In the genomic region with DNA sequence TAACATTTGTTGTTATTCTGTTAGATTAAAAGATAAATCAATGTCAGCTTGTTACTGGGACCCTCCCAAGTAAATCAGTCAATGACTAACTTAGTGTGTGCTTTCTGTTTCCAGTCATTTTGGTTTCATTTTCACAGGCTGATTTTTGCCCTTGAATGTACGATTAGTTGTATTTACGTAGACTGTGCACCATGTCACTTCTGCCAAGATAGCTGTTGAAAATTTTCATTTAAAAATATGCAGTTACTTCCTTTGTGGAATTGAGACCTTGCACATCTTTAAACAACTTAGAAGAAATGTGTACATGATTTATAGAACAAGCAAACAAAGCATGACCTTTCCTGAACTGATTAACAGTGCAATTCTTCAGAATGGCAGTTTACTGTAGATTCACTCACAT, we compare ENCODE assay signal across 10 cellular contexts.
A peak's percentile ranks its signal among the peaks of the same experiment; 100 is the strongest.
DNase-seq lines count a peak whose midpoint lies in the region; ATAC-seq and TF ChIP-seq lines count a peak whose summit lies in the region.
"Had no signal": no experiment of that assay in that cellular context is flagged by ENCODE, and none has a peak within 500 bp of the region (broad histone marks: within the 10 kb centered on the region; RNA-seq: fewer than 3 reads in every experiment).

No MANE protein-coding gene starts in this region.

- ATAC-seq in GM21390 (IDR thresholded peaks at IDR 0.05; ENCODE audit: unreplicated experiment) (peak; percentile 79), HG03571 (IDR thresholded peaks at IDR 0.05; ENCODE audit: unreplicated experiment) (peak; percentile 87), GM18502 (IDR thresholded peaks at IDR 0.05; ENCODE audit: poor library complexity, unreplicated experiment) (no peak)
- ATAC-seq: CD8-positive, alpha-beta T cell had no signal

- H3K27me3 ChIP-seq in ACC112 (ENCODE audit: insufficient read depth, low read length), result no peaks in the 10 kb centered on the region

- peak overlapping the region; percentile 99 for H2AFZ ChIP-seq in ACC112 (ENCODE audit: low read length, unreplicated experiment)

- no peaks in the 10 kb centered on the region for H3K36me3 ChIP-seq in ACC112 (ENCODE audit: insufficient read depth, low read length)

- no peaks in the 10 kb centered on the region for H3K79me2 ChIP-seq in ACC112 (ENCODE audit: control insufficient read depth, insufficient read depth, low read length, unreplicated experiment)

- H3K4me1 ChIP-seq in ACC112 (ENCODE audit: control insufficient read depth, insufficient read depth, low read length, unreplicated experiment), result peaks cover 19% of the 10 kb centered on the region

- H3K27ac ChIP-seq in ACC112 (ENCODE audit: low read depth, low read length), result no peak overlapping the region

- H3K4me3 ChIP-seq in ACC112 (ENCODE audit: low read depth, low read length), result peak overlapping the region; percentile 72
- H3K4me3 ChIP-seq in fibroblast of villous mesenchyme (ENCODE audit: low read depth, low read length), result peak overlapping the region; percentile 31

- DNase-seq in fibroblast of villous mesenchyme (ENCODE audit: low read depth) (peak; percentile 83), SKM-1 treated with dmso at 0.1 percent for 144 hours (lab: John Stamatoyannopoulos, UW; ENCODE audit: unreplicated experiment) (no peak), T-helper 1 cell (no peak)
- no peak for DNase-seq in NK-92 treated with Interleukin-12 subunit alpha and Interleukin-12 subunit beta, amount 100 ng/mL, for 24 hours (lab: John Stamatoyannopoulos, UW)
- DNase-seq: CD8-positive, alpha-beta T cell; NCI-H1092 had no signal

- TF ChIP-seq CTCF in fibroblast of villous mesenchyme (IDR thresholded peaks at IDR 0.05; ENCODE audit: insufficient read depth, low read depth, low read length), result no peak
